9 cellular contexts compared by ENCODE assay signal in genomic region chr14:85531141-85531593, GRCh38. TPM values are rescaled to one million over a fixed set of nuclear protein-coding genes. Genes with fewer than 3 reads are reported as not detected.
A peak's percentile ranks its signal among the peaks of the same experiment; 100 is the strongest.
DNase-seq lines count a peak whose midpoint lies in the region; ATAC-seq, FAIRE-seq and TF ChIP-seq lines count a peak whose summit lies in the region.
"Had no signal": no experiment of that assay in that cellular context is flagged by ENCODE, and none has a peak within 500 bp of the region (broad histone marks: within the 10 kb centered on the region; RNA-seq: fewer than 3 reads in every experiment).

No MANE protein-coding gene starts in this region.

- FAIRE-seq in A549 (lab: Jason Lieb, UNC) = no peak
- FAIRE-seq: K562 had no signal

- no peak for TF ChIP-seq POLR2A in A549 (IDR thresholded peaks at IDR 0.05; ENCODE audit: low read length)

- H3K36me3 ChIP-seq in mucosa of descending colon (ENCODE audit: low read depth) = no peaks in the 10 kb centered on the region

- intact Hi-C loops in mucosa of descending colon (cut with DNase I, micrococcal nuclease) = no loop called here

- DNase-seq in A549 (ENCODE audit: low read depth in 1 of 2, low spot score in 1 of 2) = peak; percentile 15 to 79
- peak; percentile 68 for DNase-seq in NCI-H2227 (lab: John Stamatoyannopoulos, UW; ENCODE audit: unreplicated experiment)
- DNase-seq in epidermal melanocyte (ENCODE audit: insufficient read length, low spot score) = peak; percentile 23
- DNase-seq in mucosa of descending colon = peak; percentile 6 to 56 (median 28)
- DNase-seq in stimulated activated CD4-positive, alpha-beta T cell treated with anti-CD3 and anti-CD28 coated beads, Interleukin-2, amount 100 ng/mL, for 48 hours = no peak

- H3K4me3 ChIP-seq in A549 (peak overlapping the region; percentile 51), mucosa of descending colon (no peak overlapping the region)
- H3K4me3 ChIP-seq: K562 had no signal

- peak overlapping the region; percentile 85 for H3K4me2 ChIP-seq in A549

- WGBS in A549 (ENCODE audit: missing lambda C conversion rate) = 42% methylated on average over 24 of the region's 29 CpGs

- CTCF ChIA-PET in A549 (lab: Yijun Ruan, JAX) = interaction anchor here (1.5 to 4.3 kb wide), 2 partner anchors 81 to 94 kb away, joined by 3 to 30 read pairs; no protein-coding TSS in a partner anchor

- TF ChIP-seq CTCF in A549 (IDR thresholded peaks at IDR 0.05) (no peak), mucosa of descending colon (IDR thresholded peaks at IDR 0.05) (no peak)

- TF ChIP-seq RAD21 in A549 (conservative IDR thresholded peaks at IDR 0.05 in 1 of 2, IDR thresholded peaks at IDR 0.05 in 1 of 2) = no peak

- peak overlapping the region; percentile 58 to 86; a peak in 5 of 6 replicates for H3K27ac ChIP-seq in A549

- ATAC-seq in A549 = peak; percentile 8 to 16; a peak in 4 of 6 replicates
- ATAC-seq in mucosa of descending colon = no peak
- no peak for ATAC-seq in HG02798 (IDR thresholded peaks at IDR 0.05; ENCODE audit: poor library complexity, unreplicated experiment)
- no peak for ATAC-seq in GM21576 (IDR thresholded peaks at IDR 0.05; ENCODE audit: unreplicated experiment)
- no peak for ATAC-seq in HG03097 (IDR thresholded peaks at IDR 0.05; ENCODE audit: low FRiP score, unreplicated experiment)
- ATAC-seq: K562 had no signal

- H3K9me3 ChIP-seq in A549 = no peaks in the 10 kb centered on the region
- no peaks in the 10 kb centered on the region for H3K9me3 ChIP-seq in mucosa of descending colon

- POLR2A ChIA-PET in A549 (lab: Yijun Ruan, JAX) = interaction anchor here (1.0 kb wide), 1 partner anchor 112 kb away, joined by 3 read pairs; no protein-coding TSS in a partner anchor

- no peak for TF ChIP-seq EP300 in A549 (IDR thresholded peaks at IDR 0.05)

- peaks cover 25% of the 10 kb centered on the region for H3K4me1 ChIP-seq in A549
- no peaks in the 10 kb centered on the region for H3K4me1 ChIP-seq in mucosa of descending colon (ENCODE audit: low read depth)

TF ChIP-seq in A549, 52 proteins besides CTCF, POLR2A, EP300 and RAD21:
- no peak for TF ChIP-seq FOSB (CRISPR knock-in tag; IDR thresholded peaks at IDR 0.05)
- TF ChIP-seq CBX8 (IDR thresholded peaks at IDR 0.05) = no peak
- TF ChIP-seq REST (IDR thresholded peaks at IDR 0.05) = no peak

RNA-seq across cellular contexts. Expression of gene FLRT2, which starts 1.2 kb away (rescaled TPM):
- polyA plus RNA-seq in A549 (2011; rRNA removed) = 6.4 and 7.5 TPM in 2 replicates
- polyA plus RNA-seq in A549 (2012; cell fraction: cytosol; rRNA removed) = 2.6 and 4.2 TPM in 2 replicates
- polyA plus RNA-seq in A549 (2012; cell fraction: nucleus; rRNA removed) = 13.0 and 24.3 TPM in 2 replicates
- 6.6 to 7.0 TPM (median 6.8 TPM) in 3 replicates for polyA plus RNA-seq in A549 (2017; fragmentation: RNase III; extraction: RNeasy Plus Mini Kit Qiagen cat#74134 plus additional on column Dnase treatment)
- polyA minus RNA-seq in A549 (2011; rRNA and poly(A)+ RNA removed) = 12.6 and 13.3 TPM in 2 replicates
- total RNA-seq in mucosa of descending colon = 10 to 100 TPM in 1 of 3 donors, 1 to 10 TPM in 2; 4.9 to 14.6 (median 7.1) TPM
- polyA plus RNA-seq: K562 had no signal

Comparison
In these comparisons a context has a peak if more than half of its experiments do, and no peak if none do; other contexts are left out.
1. ATAC-seq: peak in A549 (2 of 2); none in mucosa of descending colon (single experiment), HG02798 (single experiment), GM21576 (single experiment) and HG03097 (single experiment).
2. DNase-seq: peak in A549 (2 of 2), NCI-H2227 (single experiment), epidermal melanocyte (single experiment) and mucosa of descending colon (3 of 3); none in stimulated activated CD4-positive, alpha-beta T cell treated with anti-CD3 and anti-CD28 coated beads, Interleukin-2, amount 100 ng/mL, for 48 hours (0 of 2).